Comparison of ENCODE assay signal across 22 cellular contexts in genomic region chr3:15693340-15693739, GRCh38.
DNase-seq lines count a peak whose midpoint lies in the region; TF ChIP-seq lines count a peak whose summit lies in the region.
"Had no signal": no experiment of that assay in that cellular context is flagged by ENCODE, and none has a peak within 500 bp of the region (broad histone marks: within the 10 kb centered on the region; RNA-seq: fewer than 3 reads in every experiment).

No MANE protein-coding gene starts in this region.

- H3K27ac ChIP-seq in brain microvascular endothelial cell (no peak overlapping the region), right atrium auricular region (no peak overlapping the region)
- H3K27ac ChIP-seq: BLaER1 treated with 17β-estradiol and CSF1 and Interleukin-3, amounts not matched to agents 10 nM and 100 nM had no signal

- H3K9me3 Mint-ChIP-seq in progenitor cell of endocrine pancreas (ENCODE audit: low read depth), result no peaks in the 10 kb centered on the region
- H3K9me3 Mint-ChIP-seq: WTC11 had no signal

- H3K27me3 ChIP-seq in brain microvascular endothelial cell (replicated peaks) (no peaks in the 10 kb centered on the region), right atrium auricular region (no peaks in the 10 kb centered on the region)
- H3K27me3 ChIP-seq: BLaER1 treated with 17β-estradiol and CSF1 and Interleukin-3, amounts not matched to agents 10 nM and 100 nM had no signal

- H3K4me1 Mint-ChIP-seq in progenitor cell of endocrine pancreas (ENCODE audit: low read depth), result peaks cover 4% of the 10 kb centered on the region
- H3K4me1 Mint-ChIP-seq: WTC11 had no signal

- H3K9me3 ChIP-seq in right atrium auricular region, result no peaks in the 10 kb centered on the region
- H3K9me3 ChIP-seq: BLaER1 treated with 17β-estradiol and CSF1 and Interleukin-3, amounts not matched to agents 10 nM and 100 nM had no signal

- no peak overlapping the region for H3K4me3 Mint-ChIP-seq in progenitor cell of endocrine pancreas (ENCODE audit: low read depth)
- H3K4me3 Mint-ChIP-seq: T-helper 17 cell, WTC11 had no signal

- in situ Hi-C loops in brain microvascular endothelial cell (cut with HindIII; ENCODE audit: low pct_ligation_motif_present, low sequenced_read_pairs), result no loop called here

- H3K36me3 ChIP-seq in brain microvascular endothelial cell (replicated peaks) (peaks cover 26% of the 10 kb centered on the region), right atrium auricular region (peaks cover 4% of the 10 kb centered on the region)

- H3K4me3 ChIP-seq in brain microvascular endothelial cell (ENCODE audit: low read depth, low read length) (no peak overlapping the region), right atrium auricular region (no peak overlapping the region)
- H3K4me3 ChIP-seq: BLaER1 treated with 17β-estradiol and CSF1 and Interleukin-3, amounts not matched to agents 10 nM and 100 nM had no signal

- peak; percentile 19; the same call in 1 of the 2 replicates for TF ChIP-seq CTCF in LNCAP (IDR thresholded peaks at IDR 0.05)
- TF ChIP-seq CTCF in brain microvascular endothelial cell (IDR thresholded peaks at IDR 0.05; ENCODE audit: low read depth, low read length, missing control alignments), result peak; percentile 37
- TF ChIP-seq CTCF in progenitor cell of endocrine pancreas (IDR thresholded peaks at IDR 0.05; ENCODE audit: unreplicated experiment), result peak; percentile 27
- TF ChIP-seq CTCF in right atrium auricular region (IDR thresholded peaks at IDR 0.05), result no peak

- no peaks in the 10 kb centered on the region for H3K27me3 Mint-ChIP-seq in progenitor cell of endocrine pancreas
- H3K27me3 Mint-ChIP-seq: T-helper 17 cell had no signal

- peak; percentile 10 for DNase-seq in EL
- no peak for DNase-seq in brain microvascular endothelial cell
- no peak for DNase-seq in progenitor cell of endocrine pancreas (ENCODE audit: low spot score, unreplicated experiment)
- DNase-seq in right atrium auricular region (ENCODE audit: low spot score), result no peak
- no peak for DNase-seq in activated CD4-positive, CD25-positive, alpha-beta regulatory T cell (lab: John Stamatoyannopoulos, UW)
- no peak for DNase-seq in NCI-H1105 treated with DMSO at 0.1 percent for 48 hours (lab: John Stamatoyannopoulos, UW)
- DNase-seq: activated CD8-positive, alpha-beta memory T cell treated with anti-CD3 and anti-CD28 coated beads for 24 hours; caudate nucleus; DMS53; effector CD4-positive, alpha-beta T cell; hypothalamus; left cardiac atrium; NCI-H146; NCI-H345; NK-92 treated with Interleukin-12 subunit alpha and Interleukin-12 subunit beta, amount 100 ng/mL, for 24 hours; SHP77 treated with DMSO at 0.1 percent for 48 hours; stimulated activated CD4-positive, alpha-beta T cell treated with anti-CD3 and anti-CD28 coated beads, Interleukin-2, amount 100 ng/mL, for 48 hours; stimulated activated CD8-positive, alpha-beta memory T cell treated with anti-CD3 and anti-CD28 coated beads, Interleukin-4, amount 100 ng/mL, for 48 hours; T-helper 17 cell had no signal

- no peaks in the 10 kb centered on the region for H3K4me1 ChIP-seq in right atrium auricular region

- no peak overlapping the region for H3K27ac Mint-ChIP-seq in progenitor cell of endocrine pancreas
- H3K27ac Mint-ChIP-seq: T-helper 17 cell, WTC11 had no signal

- H3K36me3 Mint-ChIP-seq in progenitor cell of endocrine pancreas (ENCODE audit: insufficient read depth), result peaks cover 24% of the 10 kb centered on the region

Comparison
In these comparisons a context has a peak if more than half of its experiments do, and no peak if none do; other contexts are left out.
1. CTCF ChIP-seq: peak in LNCAP (single experiment), brain microvascular endothelial cell (single experiment) and progenitor cell of endocrine pancreas (single experiment); none in right atrium auricular region (0 of 2).